ENCODE assay signal across 15 cellular contexts in the genomic region with DNA sequence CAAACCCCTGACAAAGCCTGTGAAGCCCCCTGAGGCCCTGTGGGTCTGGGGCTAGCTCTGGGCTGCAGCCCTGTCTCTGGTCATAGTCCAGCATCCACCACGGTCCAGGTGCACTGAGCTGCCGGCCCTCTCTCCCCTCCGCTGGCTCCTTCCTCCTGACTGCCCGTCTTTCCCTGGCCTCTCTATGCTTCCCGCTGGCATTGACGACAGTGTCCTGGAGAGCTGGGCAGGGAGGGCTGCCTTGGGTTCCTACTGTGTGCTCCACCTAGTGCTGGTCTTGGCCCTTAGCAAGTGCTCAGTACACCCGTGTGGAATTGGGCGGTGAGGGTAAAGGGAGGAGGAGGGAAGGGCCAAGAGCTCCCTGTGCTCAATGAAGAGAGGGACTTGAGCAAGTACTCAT. TPM values are rescaled to one million over a fixed set of nuclear protein-coding genes. Genes with fewer than 3 reads are reported as not detected.
DNase-seq lines count a peak whose midpoint lies in the region; FAIRE-seq and TF ChIP-seq lines count a peak whose summit lies in the region.
"Had no signal": no experiment of that assay in that cellular context is flagged by ENCODE, and none has a peak within 500 bp of the region (broad histone marks: within the 10 kb centered on the region; RNA-seq: fewer than 3 reads in every experiment).

No MANE protein-coding gene starts in this region.

- intact Hi-C loops in endothelial cell of umbilical vein (cut with micrococcal nuclease), result loop anchor here (10.0 kb wide), 1 partner anchor 188 kb away; no protein-coding TSS in a partner anchor

- H3K4me3 ChIP-seq in MG63, result no peak overlapping the region
- H3K4me3 ChIP-seq in endothelial cell of umbilical vein (replicated peaks in 1 of 3; ENCODE audit: insufficient read depth in 1 of 3, low read depth in 1 of 3, low read length in 3 of 3), result no peak overlapping the region
- H3K4me3 ChIP-seq in neuronal stem cell (ENCODE audit: low read length in 2 of 2), result no peak overlapping the region
- H3K4me3 ChIP-seq: cardiac muscle cell, gastrocnemius medialis had no signal

- H3K18ac ChIP-seq in neuronal stem cell (ENCODE audit: low read length), result peak overlapping the region; percentile 82

- no peak overlapping the region for H3K27ac ChIP-seq in endothelial cell of umbilical vein (ENCODE audit: insufficient read depth, low read depth, low read length)
- no peak overlapping the region for H3K27ac ChIP-seq in neuronal stem cell (replicated peaks; ENCODE audit: low read length)
- H3K27ac ChIP-seq: cardiac muscle cell, gastrocnemius medialis had no signal

- DNase-seq in EH (ENCODE audit: low read depth), result peak; percentile 15
- DNase-seq in MG63, result peak; percentile 41
- no peak for DNase-seq in endothelial cell of umbilical vein (ENCODE audit: low read depth, low spot score)
- no peak for DNase-seq in neuronal stem cell (ENCODE audit: low spot score)
- DNase-seq in RKO (ENCODE audit: low spot score), result no peak
- no peak for DNase-seq in activated T-cell treated with anti-CD3 and anti-CD28 coated beads for 4 hours
- DNase-seq in stimulated activated CD4-positive, alpha-beta T cell treated with anti-CD3 and anti-CD28 coated beads, Interleukin-2, amount 100 ng/mL, for 24 hours, result no peak
- no peak for DNase-seq in effector CD4-positive, alpha-beta T cell
- DNase-seq: gastrocnemius medialis had no signal

- FAIRE-seq in endothelial cell of umbilical vein (lab: Jason Lieb, UNC), result peak; percentile 15

- no peak overlapping the region for H2BK5ac ChIP-seq in neuronal stem cell (ENCODE audit: low read length)

- peak in 1 of 2 donors; percentile 0 for TF ChIP-seq CTCF in endothelial cell of umbilical vein (IDR thresholded peaks at IDR 0.05; ENCODE audit: extremely low read depth in 1 of 2, insufficient read depth in 1 of 2, low read depth in 1 of 2, low read length in 2 of 2)

- H3K4me1 ChIP-seq in endothelial cell of umbilical vein (ENCODE audit: control insufficient read depth, extremely low read depth, insufficient read depth, low read length) (peaks cover 29% of the 10 kb centered on the region), neuronal stem cell (ENCODE audit: control insufficient read depth in 2 of 2, insufficient read depth in 1 of 2, low read depth in 1 of 2, low read length in 2 of 2) (peaks cover 8 to 10% of the 10 kb centered on the region in 2 donors)

- H3K14ac ChIP-seq in neuronal stem cell (ENCODE audit: low read length), result no peak overlapping the region

- H3K36me3 ChIP-seq in MG63, result no peaks in the 10 kb centered on the region
- H3K36me3 ChIP-seq in endothelial cell of umbilical vein (ENCODE audit: control insufficient read depth in 2 of 2, extremely low read depth in 1 of 2, insufficient read depth in 2 of 2, low read length in 2 of 2), result no peaks in the 10 kb centered on the region
- no peaks in the 10 kb centered on the region for H3K36me3 ChIP-seq in neuronal stem cell (replicated peaks in 1 of 2; ENCODE audit: control insufficient read depth in 2 of 2, insufficient read depth in 2 of 2, low read length in 2 of 2)
- H3K36me3 ChIP-seq: cardiac muscle cell, gastrocnemius medialis had no signal

- H2BK15ac ChIP-seq in neuronal stem cell (ENCODE audit: low read length), result no peak overlapping the region

- no peaks in the 10 kb centered on the region for H3K9me1 ChIP-seq in endothelial cell of umbilical vein (replicated peaks; ENCODE audit: control insufficient read depth, extremely low read depth, insufficient read depth, low read length)

- POLR2A ChIA-PET in endothelial cell of umbilical vein (lab: Charles Lee), result interaction anchor here (2.1 kb wide), 1 partner anchor 349 kb away, joined by 7 read pairs; no protein-coding TSS in a partner anchor

- H2BK120ac ChIP-seq in neuronal stem cell (ENCODE audit: low read depth, low read length), result no peak overlapping the region

- H2AK5ac ChIP-seq in neuronal stem cell (ENCODE audit: low read depth, low read length), result peak overlapping the region; percentile 24

- H3K27me3 ChIP-seq in MG63 (no peaks in the 10 kb centered on the region), endothelial cell of umbilical vein (ENCODE audit: control insufficient read depth in 2 of 2, insufficient read depth in 2 of 2, low read length in 2 of 2) (no peaks in the 10 kb centered on the region), neuronal stem cell (ENCODE audit: control insufficient read depth in 3 of 3, insufficient read depth in 3 of 3, low read depth in 1 of 3, low read length in 3 of 3) (no peaks in the 10 kb centered on the region)
- H3K27me3 ChIP-seq: cardiac muscle cell, gastrocnemius medialis had no signal

- H4K8ac ChIP-seq in neuronal stem cell (ENCODE audit: low read depth, low read length), result no peak overlapping the region

- H3K79me2 ChIP-seq in endothelial cell of umbilical vein (ENCODE audit: control insufficient read depth, insufficient read depth, low read length), result peaks cover 26% of the 10 kb centered on the region

- H3K4ac ChIP-seq in neuronal stem cell (ENCODE audit: low read length), result no peak overlapping the region

- no peaks in the 10 kb centered on the region for H3K79me1 ChIP-seq in neuronal stem cell (ENCODE audit: low read depth, low read length)

- H4K91ac ChIP-seq in neuronal stem cell (ENCODE audit: low read depth, low read length, poor library complexity), result peak overlapping the region; percentile 35

- dilution Hi-C loops in endothelial cell of umbilical vein (cut with MboI; ENCODE audit: extremely low pct_ligation_motif_present, low sequenced_read_pairs), result no loop called here

- 0 out of 2 replicates have a peak, but pooled peaks cover 2% of the 10 kb centered on the region for H3K9me3 ChIP-seq in MG63
- H3K9me3 ChIP-seq in endothelial cell of umbilical vein (replicated peaks; ENCODE audit: control insufficient read depth, insufficient read depth, low read length), result no peaks in the 10 kb centered on the region
- peaks cover 0 to 4% of the 10 kb centered on the region in 2 donors for H3K9me3 ChIP-seq in neuronal stem cell (replicated peaks in 1 of 2; ENCODE audit: control insufficient read depth in 2 of 2, insufficient read depth in 1 of 2, low read depth in 1 of 2, low read length in 2 of 2)
- H3K9me3 ChIP-seq: gastrocnemius medialis had no signal

- peak overlapping the region; percentile 52 for H2BK12ac ChIP-seq in neuronal stem cell (ENCODE audit: low read length)

- H4K20me1 ChIP-seq in endothelial cell of umbilical vein (replicated peaks; ENCODE audit: control insufficient read depth, extremely low read depth, insufficient read depth, low read length), result no peaks in the 10 kb centered on the region

- H3K9ac ChIP-seq in endothelial cell of umbilical vein (replicated peaks; ENCODE audit: extremely low read depth, insufficient read depth, low read length), result no peak overlapping the region
- H3K9ac ChIP-seq in neuronal stem cell (ENCODE audit: low read depth, low read length, poor library complexity), result no peak overlapping the region

- no CpG with 5 or more reads among the region's 8 CpGs for WGBS in neuronal stem cell (ENCODE audit: extremely low coverage in 2 of 2, insufficient read length in 2 of 2, insufficient replicate concordance in 1 of 2), 2 donors

- no TSS peak for BruUV-seq in endothelial cell of umbilical vein (replicated peaks; lab: Mats Ljungman, UMichigan)

- CTCF ChIA-PET in endothelial cell of umbilical vein (lab: Charles Lee), result interaction anchor here (0.6 to 3.6 kb wide), 37 partner anchors 10 to 377 kb away, joined by 3 to 56 read pairs (median 4); a partner anchor contains a TSS

- no peak for TF ChIP-seq POLR2A in endothelial cell of umbilical vein (IDR thresholded peaks at IDR 0.05; ENCODE audit: low read depth, low read length)

- H2AFZ ChIP-seq in endothelial cell of umbilical vein (ENCODE audit: low read depth, low read length) (no peak overlapping the region), neuronal stem cell (ENCODE audit: low read length) (no peak overlapping the region)

- H3K4me2 ChIP-seq in endothelial cell of umbilical vein (ENCODE audit: insufficient read depth, low read length) (no peak overlapping the region), neuronal stem cell (ENCODE audit: insufficient read depth, low read length, poor library complexity, severe bottlenecking) (no peak overlapping the region)

- no peak overlapping the region for H3K23ac ChIP-seq in neuronal stem cell (ENCODE audit: low read depth, low read length, poor library complexity)

TF ChIP-seq in endothelial cell of umbilical vein, 7 proteins besides CTCF, POLR2A, EP300 and RAD21:
- TF ChIP-seq EZH2 (IDR thresholded peaks at IDR 0.05; ENCODE audit: borderline replicate concordance, low read depth, low read length, severe bottlenecking) (no peak), POLR2AphosphoS5 (IDR thresholded peaks at IDR 0.05; ENCODE audit: insufficient read depth, low read depth, low read length) (no peak)

RNA-seq across cellular contexts. Expression of a gene that starts 0.9 kb away (rescaled TPM):
- total RNA-seq in MG63 (2014; rRNA removed; shearing (Covaris generic); ENCODE audit: low replicate concordance), result 1.2 and 1.3 TPM in 2 replicates
- total RNA-seq in endothelial cell of umbilical vein, result 7.0 and 14.4 TPM in 2 replicates
- 3.8 TPM in 2 replicates for polyA plus RNA-seq in endothelial cell of umbilical vein
- 4.3 and 4.4 TPM in 2 replicates for polyA plus RNA-seq in endothelial cell of umbilical vein (2011; cell fraction: cytosol; rRNA removed)
- 4.6 and 6.6 TPM in 2 replicates for polyA plus RNA-seq in endothelial cell of umbilical vein (2011; cell fraction: nucleus; rRNA removed)
- polyA plus RNA-seq in endothelial cell of umbilical vein (2012), result 8.0 and 18.4 TPM in 2 replicates
- polyA minus RNA-seq in endothelial cell of umbilical vein, result 3.2 and 11.9 TPM in 2 replicates
- polyA minus RNA-seq in endothelial cell of umbilical vein (2011; cell fraction: cytosol; rRNA and poly(A)+ RNA removed), result not detected
- polyA minus RNA-seq in endothelial cell of umbilical vein (2011; cell fraction: nucleus; rRNA and poly(A)+ RNA removed), result 3.0 and 4.4 TPM in 2 replicates
- polyA plus RNA-seq in neuronal stem cell (2013, experiment 1 of 2), result 0.08 TPM
- polyA plus RNA-seq in neuronal stem cell (2013, experiment 2 of 2), result 0.26 TPM
- total RNA-seq: activated naive CD8-positive, alpha-beta T cell treated with anti-CD3 and anti-CD28 coated beads, Interleukin-2, amount 10 ng/mL, durations not matched to agents 7 days and 5 days; lung microvascular endothelial cell; Right ventricle myocardium inferior had no signal
- polyA plus RNA-seq: cardiac muscle cell; CD4-positive, CD25-positive, alpha-beta regulatory T cell; right cardiac atrium had no signal

Comparison
In these comparisons a context has a peak if more than half of its experiments do, and no peak if none do; other contexts are left out.
1. DNase-seq: peak in EH (single experiment) and MG63 (single experiment); none in endothelial cell of umbilical vein (single experiment), neuronal stem cell (single experiment), RKO (single experiment), activated T-cell treated with anti-CD3 and anti-CD28 coated beads for 4 hours (single experiment), stimulated activated CD4-positive, alpha-beta T cell treated with anti-CD3 and anti-CD28 coated beads, Interleukin-2, amount 100 ng/mL, for 24 hours (0 of 2) and effector CD4-positive, alpha-beta T cell (single experiment).